Comparison of ENCODE assay signal across 8 cellular contexts in the genomic region with DNA sequence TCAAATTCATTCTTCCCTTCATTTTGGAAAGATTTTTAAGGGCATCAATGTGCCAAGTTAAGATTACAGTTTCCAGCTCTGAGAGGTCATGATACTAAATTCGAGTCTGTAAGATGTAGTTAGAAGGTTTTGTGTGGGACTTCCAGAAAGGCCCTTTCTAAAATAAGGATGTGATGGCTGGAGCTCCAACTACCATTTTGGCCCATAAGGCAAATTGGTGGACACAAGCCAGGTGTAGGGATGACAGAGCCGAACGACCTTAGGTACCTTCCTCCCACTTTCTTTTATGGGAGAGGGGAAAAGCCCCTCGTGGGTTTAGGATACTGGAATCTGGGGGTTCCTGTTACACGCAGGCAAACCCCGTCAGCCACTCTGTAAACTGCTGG. TPM values are rescaled to one million over a fixed set of nuclear protein-coding genes. Genes with fewer than 3 reads are reported as not detected.
DNase-seq lines count a peak whose midpoint lies in the region; ATAC-seq and TF ChIP-seq lines count a peak whose summit lies in the region.

No MANE protein-coding gene starts in this region.

- H3K79me2 ChIP-seq in PC-3 (ENCODE audit: low read length), result peaks cover 23% of the 10 kb centered on the region
- no peaks in the 10 kb centered on the region for H3K79me2 ChIP-seq in parathyroid adenoma

- peaks cover 9% of the 10 kb centered on the region; the same call in 1 of the 2 replicates for H3K4me1 ChIP-seq in PC-3 (ENCODE audit: insufficient read depth, low read length)
- H3K4me1 ChIP-seq in parathyroid adenoma, result no peaks in the 10 kb centered on the region

- H3K4me3 ChIP-seq in GM06990 (replicated peaks; ENCODE audit: low read depth, low read length), result peak overlapping the region; percentile 87
- peak overlapping the region; percentile 86 for H3K4me3 ChIP-seq in PC-3 (ENCODE audit: low read length)
- peak overlapping the region; percentile 85 for H3K4me3 ChIP-seq in epithelial cell of proximal tubule (ENCODE audit: low read depth, low read length)
- peak overlapping the region; percentile 71 for H3K4me3 ChIP-seq in parathyroid adenoma (ENCODE audit: low read depth, low read length)

- H3F3A ChIP-seq in PC-3 (ENCODE audit: low read length, unreplicated experiment), result no peaks in the 10 kb centered on the region

- no peak for DNase-seq in GM06990 (ENCODE audit: extremely low read depth, insufficient read length)
- DNase-seq in PC-3, result no peak
- no peak for DNase-seq in epithelial cell of proximal tubule (ENCODE audit: low read depth)
- no peak for DNase-seq in amygdala (lab: John Stamatoyannopoulos, UW)
- DNase-seq in left lobe of liver (ENCODE audit: low spot score), result no peak

- CTCF ChIA-PET in PC-3 (lab: Charles Lee), result no interaction called here

- H3K9me3 ChIP-seq in PC-3 (ENCODE audit: low read length) (no peaks in the 10 kb centered on the region), parathyroid adenoma (ENCODE audit: control insufficient read depth, low read length) (no peaks in the 10 kb centered on the region)

- no peaks in the 10 kb centered on the region for H3K9me2 ChIP-seq in PC-3 (replicated peaks; ENCODE audit: low read length)

- no peak for TF ChIP-seq CTCF in GM06990 (IDR thresholded peaks at IDR 0.05; ENCODE audit: insufficient read depth, low read length, poor library complexity, severe bottlenecking)
- TF ChIP-seq CTCF in PC-3 (conservative IDR thresholded peaks at IDR 0.05; ENCODE audit: low read depth, low read length), result no peak
- TF ChIP-seq CTCF in epithelial cell of proximal tubule (conservative IDR thresholded peaks at IDR 0.05; ENCODE audit: low read depth, low read length), result no peak
- no peak for TF ChIP-seq CTCF in parathyroid adenoma (IDR thresholded peaks at IDR 0.05)

- H3K9ac ChIP-seq in PC-3 (ENCODE audit: low read length) (peak overlapping the region; percentile 72), parathyroid adenoma (no peak overlapping the region)

- H3K27me3 ChIP-seq in GM06990 (replicated peaks; ENCODE audit: control insufficient read depth, insufficient read depth, low read length) (no peaks in the 10 kb centered on the region), PC-3 (ENCODE audit: low read length) (no peaks in the 10 kb centered on the region), parathyroid adenoma (ENCODE audit: control insufficient read depth, insufficient read depth, low read length) (no peaks in the 10 kb centered on the region)

- no peaks in the 10 kb centered on the region for H4K20me1 ChIP-seq in PC-3 (ENCODE audit: low read length)

- peak overlapping the region; percentile 93 for H3K4me2 ChIP-seq in PC-3 (ENCODE audit: low read length)
- peak overlapping the region; percentile 85 for H3K4me2 ChIP-seq in parathyroid adenoma (ENCODE audit: low read length)

- H3K36me3 ChIP-seq in GM06990 (ENCODE audit: control insufficient read depth, insufficient read depth, low read length) (no peaks in the 10 kb centered on the region), PC-3 (ENCODE audit: low read depth, low read length) (no peaks in the 10 kb centered on the region), parathyroid adenoma (ENCODE audit: control insufficient read depth, insufficient read depth, low read length) (no peaks in the 10 kb centered on the region)

- BruUV-seq in PC-3 (replicated peaks; lab: Mats Ljungman, UMichigan), result no TSS peak

- ATAC-seq in PC-3 (no peak), HG03108 (IDR thresholded peaks at IDR 0.05; ENCODE audit: unreplicated experiment) (no peak), left lobe of liver (no peak), GM19328 (IDR thresholded peaks at IDR 0.05; ENCODE audit: unreplicated experiment) (no peak)

- peak overlapping the region; percentile 78 for H2AFZ ChIP-seq in PC-3 (ENCODE audit: low read length)
- peak overlapping the region; percentile 85 for H2AFZ ChIP-seq in parathyroid adenoma

- POLR2A ChIA-PET in PC-3 (lab: Charles Lee; ENCODE audit: unreplicated experiment), result no interaction called here

- intact Hi-C loops in PC-3 (cut with micrococcal nuclease), result no loop called here

- H3K27ac ChIP-seq in PC-3 (ENCODE audit: low read length) (no peak overlapping the region), parathyroid adenoma (no peak overlapping the region)

RNA-seq across cellular contexts. Expression of a gene that starts 54.3 kb away (rescaled TPM):
- 5.4 TPM in 2 replicates for total RNA-seq in PC-3 (2014; rRNA removed)
- 5.4 and 7.8 TPM in 2 replicates for total RNA-seq in epithelial cell of proximal tubule
- 1.1 TPM for total RNA-seq in left lobe of liver
